1 cellular context compared by ENCODE assay signal in the genomic region with DNA sequence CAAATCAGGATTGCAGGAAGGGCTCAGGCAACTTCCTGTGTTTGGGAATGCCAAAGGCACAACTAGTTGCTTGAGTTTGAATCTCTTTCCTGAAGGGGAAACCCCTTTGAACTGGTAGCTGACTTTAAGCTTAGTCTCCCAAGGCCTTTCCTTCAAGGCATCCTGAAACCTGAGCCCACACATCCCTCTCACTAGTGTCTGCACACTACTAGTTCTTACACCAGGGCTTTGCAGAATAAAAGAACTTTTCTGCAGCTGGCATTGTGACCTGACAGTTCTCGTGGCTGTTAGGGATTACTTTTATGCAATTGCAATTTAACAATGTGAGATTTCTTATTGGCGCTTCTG.
TF ChIP-seq lines count a peak whose summit lies in the region.

No MANE protein-coding gene starts in this region.

TF ChIP-seq in H1, 55 proteins besides CTCF, POLR2A, EP300 and RAD21 (continued from another document):
- TF ChIP-seq, protein P1, sequence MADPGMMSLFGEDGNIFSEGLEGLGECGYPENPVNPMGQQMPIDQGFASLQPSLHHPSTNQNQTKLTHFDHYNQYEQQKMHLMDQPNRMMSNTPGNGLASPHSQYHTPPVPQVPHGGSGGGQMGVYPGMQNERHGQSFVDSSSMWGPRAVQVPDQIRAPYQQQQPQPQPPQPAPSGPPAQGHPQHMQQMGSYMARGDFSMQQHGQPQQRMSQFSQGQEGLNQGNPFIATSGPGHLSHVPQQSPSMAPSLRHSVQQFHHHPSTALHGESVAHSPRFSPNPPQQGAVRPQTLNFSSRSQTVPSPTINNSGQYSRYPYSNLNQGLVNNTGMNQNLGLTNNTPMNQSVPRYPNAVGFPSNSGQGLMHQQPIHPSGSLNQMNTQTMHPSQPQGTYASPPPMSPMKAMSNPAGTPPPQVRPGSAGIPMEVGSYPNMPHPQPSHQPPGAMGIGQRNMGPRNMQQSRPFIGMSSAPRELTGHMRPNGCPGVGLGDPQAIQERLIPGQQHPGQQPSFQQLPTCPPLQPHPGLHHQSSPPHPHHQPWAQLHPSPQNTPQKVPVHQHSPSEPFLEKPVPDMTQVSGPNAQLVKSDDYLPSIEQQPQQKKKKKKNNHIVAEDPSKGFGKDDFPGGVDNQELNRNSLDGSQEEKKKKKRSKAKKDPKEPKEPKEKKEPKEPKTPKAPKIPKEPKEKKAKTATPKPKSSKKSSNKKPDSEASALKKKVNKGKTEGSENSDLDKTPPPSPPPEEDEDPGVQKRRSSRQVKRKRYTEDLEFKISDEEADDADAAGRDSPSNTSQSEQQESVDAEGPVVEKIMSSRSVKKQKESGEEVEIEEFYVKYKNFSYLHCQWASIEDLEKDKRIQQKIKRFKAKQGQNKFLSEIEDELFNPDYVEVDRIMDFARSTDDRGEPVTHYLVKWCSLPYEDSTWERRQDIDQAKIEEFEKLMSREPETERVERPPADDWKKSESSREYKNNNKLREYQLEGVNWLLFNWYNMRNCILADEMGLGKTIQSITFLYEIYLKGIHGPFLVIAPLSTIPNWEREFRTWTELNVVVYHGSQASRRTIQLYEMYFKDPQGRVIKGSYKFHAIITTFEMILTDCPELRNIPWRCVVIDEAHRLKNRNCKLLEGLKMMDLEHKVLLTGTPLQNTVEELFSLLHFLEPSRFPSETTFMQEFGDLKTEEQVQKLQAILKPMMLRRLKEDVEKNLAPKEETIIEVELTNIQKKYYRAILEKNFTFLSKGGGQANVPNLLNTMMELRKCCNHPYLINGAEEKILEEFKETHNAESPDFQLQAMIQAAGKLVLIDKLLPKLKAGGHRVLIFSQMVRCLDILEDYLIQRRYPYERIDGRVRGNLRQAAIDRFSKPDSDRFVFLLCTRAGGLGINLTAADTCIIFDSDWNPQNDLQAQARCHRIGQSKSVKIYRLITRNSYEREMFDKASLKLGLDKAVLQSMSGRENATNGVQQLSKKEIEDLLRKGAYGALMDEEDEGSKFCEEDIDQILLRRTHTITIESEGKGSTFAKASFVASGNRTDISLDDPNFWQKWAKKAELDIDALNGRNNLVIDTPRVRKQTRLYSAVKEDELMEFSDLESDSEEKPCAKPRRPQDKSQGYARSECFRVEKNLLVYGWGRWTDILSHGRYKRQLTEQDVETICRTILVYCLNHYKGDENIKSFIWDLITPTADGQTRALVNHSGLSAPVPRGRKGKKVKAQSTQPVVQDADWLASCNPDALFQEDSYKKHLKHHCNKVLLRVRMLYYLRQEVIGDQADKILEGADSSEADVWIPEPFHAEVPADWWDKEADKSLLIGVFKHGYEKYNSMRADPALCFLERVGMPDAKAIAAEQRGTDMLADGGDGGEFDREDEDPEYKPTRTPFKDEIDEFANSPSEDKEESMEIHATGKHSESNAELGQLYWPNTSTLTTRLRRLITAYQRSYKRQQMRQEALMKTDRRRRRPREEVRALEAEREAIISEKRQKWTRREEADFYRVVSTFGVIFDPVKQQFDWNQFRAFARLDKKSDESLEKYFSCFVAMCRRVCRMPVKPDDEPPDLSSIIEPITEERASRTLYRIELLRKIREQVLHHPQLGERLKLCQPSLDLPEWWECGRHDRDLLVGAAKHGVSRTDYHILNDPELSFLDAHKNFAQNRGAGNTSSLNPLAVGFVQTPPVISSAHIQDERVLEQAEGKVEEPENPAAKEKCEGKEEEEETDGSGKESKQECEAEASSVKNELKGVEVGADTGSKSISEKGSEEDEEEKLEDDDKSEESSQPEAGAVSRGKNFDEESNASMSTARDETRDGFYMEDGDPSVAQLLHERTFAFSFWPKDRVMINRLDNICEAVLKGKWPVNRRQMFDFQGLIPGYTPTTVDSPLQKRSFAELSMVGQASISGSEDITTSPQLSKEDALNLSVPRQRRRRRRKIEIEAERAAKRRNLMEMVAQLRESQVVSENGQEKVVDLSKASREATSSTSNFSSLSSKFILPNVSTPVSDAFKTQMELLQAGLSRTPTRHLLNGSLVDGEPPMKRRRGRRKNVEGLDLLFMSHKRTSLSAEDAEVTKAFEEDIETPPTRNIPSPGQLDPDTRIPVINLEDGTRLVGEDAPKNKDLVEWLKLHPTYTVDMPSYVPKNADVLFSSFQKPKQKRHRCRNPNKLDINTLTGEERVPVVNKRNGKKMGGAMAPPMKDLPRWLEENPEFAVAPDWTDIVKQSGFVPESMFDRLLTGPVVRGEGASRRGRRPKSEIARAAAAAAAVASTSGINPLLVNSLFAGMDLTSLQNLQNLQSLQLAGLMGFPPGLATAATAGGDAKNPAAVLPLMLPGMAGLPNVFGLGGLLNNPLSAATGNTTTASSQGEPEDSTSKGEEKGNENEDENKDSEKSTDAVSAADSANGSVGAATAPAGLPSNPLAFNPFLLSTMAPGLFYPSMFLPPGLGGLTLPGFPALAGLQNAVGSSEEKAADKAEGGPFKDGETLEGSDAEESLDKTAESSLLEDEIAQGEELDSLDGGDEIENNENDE (IDR thresholded peaks at IDR 0.05; ENCODE audit: insufficient replicate concordance, low read length), result no peak
- no peak for TF ChIP-seq BRCA1 (IDR thresholded peaks at IDR 0.05; ENCODE audit: low read depth, low read length)
- TF ChIP-seq CHD1 (IDR thresholded peaks at IDR 0.05; ENCODE audit: low read depth, low read length), result no peak
TF ChIP-seq in H1: peak in this region for 0.
